Comparison of ENCODE assay signal across 21 cellular contexts in genomic region chr3:27560484-27561056, GRCh38.
DNase-seq lines count a peak whose midpoint lies in the region; ATAC-seq, FAIRE-seq and TF ChIP-seq lines count a peak whose summit lies in the region.
"Had no signal": no experiment of that assay in that cellular context is flagged by ENCODE, and none has a peak within 500 bp of the region (broad histone marks: within the 10 kb centered on the region; RNA-seq: fewer than 3 reads in every experiment).

No MANE protein-coding gene starts in this region.

- H3K4me2 ChIP-seq in IMR-90 (ENCODE audit: low read depth, low read length) = no peak overlapping the region
- H3K4me2 ChIP-seq in endothelial cell of umbilical vein (ENCODE audit: insufficient read depth, low read length) = no peak overlapping the region

- no peak for ATAC-seq in IMR-90 (ENCODE audit: low read depth)
- ATAC-seq: activated T-cell treated with anti-CD3 and anti-CD28 coated beads, Interleukin-2, amount 50 U/mL, for 72 hours had no signal

- no peak for FAIRE-seq in endothelial cell of umbilical vein (lab: Jason Lieb, UNC)
- FAIRE-seq: GM12891, H1 had no signal

- POLR2A ChIA-PET in IMR-90 (lab: Charles Lee; ENCODE audit: unreplicated experiment) = no interaction called here
- POLR2A ChIA-PET in endothelial cell of umbilical vein (lab: Charles Lee) = interaction anchor here (1.4 kb wide), 1 partner anchor 76 kb away, joined by 4 read pairs; the partner anchor contains the start of gene SLC4A7

- in situ Hi-C loops in IMR-90 (cut with MboI; ENCODE audit: low sequenced_read_pairs) = no loop called here

- H3K27me3 ChIP-seq in IMR-90 (ENCODE audit: control insufficient read depth, insufficient read depth, low read length) (no peaks in the 10 kb centered on the region), endothelial cell of umbilical vein (ENCODE audit: control insufficient read depth in 2 of 2, insufficient read depth in 2 of 2, low read length in 2 of 2) (no peaks in the 10 kb centered on the region)
- H3K27me3 ChIP-seq: esophagus squamous epithelium had no signal

- no peaks in the 10 kb centered on the region for H3K79me2 ChIP-seq in endothelial cell of umbilical vein (ENCODE audit: control insufficient read depth, insufficient read depth, low read length)

- dilution Hi-C loops in IMR-90 (cut with HindIII; ENCODE audit: low sequenced_read_pairs, unreplicated experiment) (no loop called here), endothelial cell of umbilical vein (cut with MboI; ENCODE audit: extremely low pct_ligation_motif_present, low sequenced_read_pairs) (no loop called here)

- H3K4me1 ChIP-seq in IMR-90 (ENCODE audit: control insufficient read depth, insufficient read depth, low read length) (peaks cover 9% of the 10 kb centered on the region), endothelial cell of umbilical vein (ENCODE audit: control insufficient read depth, extremely low read depth, insufficient read depth, low read length) (peaks cover 23% of the 10 kb centered on the region)

- peaks cover 12% of the 10 kb centered on the region for H3K9me1 ChIP-seq in IMR-90 (ENCODE audit: insufficient read depth, low read length)
- H3K9me1 ChIP-seq in endothelial cell of umbilical vein (replicated peaks; ENCODE audit: control insufficient read depth, extremely low read depth, insufficient read depth, low read length) = no peaks in the 10 kb centered on the region

- H2AFZ ChIP-seq in IMR-90 (replicated peaks; ENCODE audit: low read length, poor library complexity) (no peak overlapping the region), endothelial cell of umbilical vein (ENCODE audit: low read depth, low read length) (no peak overlapping the region)

- no peaks in the 10 kb centered on the region for H4K20me1 ChIP-seq in IMR-90 (ENCODE audit: insufficient read depth, low read length)
- no peaks in the 10 kb centered on the region for H4K20me1 ChIP-seq in endothelial cell of umbilical vein (replicated peaks; ENCODE audit: control insufficient read depth, extremely low read depth, insufficient read depth, low read length)

- no peak overlapping the region for H2BK20ac ChIP-seq in IMR-90 (ENCODE audit: low read depth, low read length)

- no peak overlapping the region for H2BK15ac ChIP-seq in IMR-90 (ENCODE audit: low read depth, low read length)

- BruUV-seq in IMR-90 (replicated peaks; lab: Mats Ljungman, UMichigan) (no TSS peak), endothelial cell of umbilical vein (replicated peaks; lab: Mats Ljungman, UMichigan) (no TSS peak)

- no peak for TF ChIP-seq POLR2A in IMR-90 (IDR thresholded peaks at IDR 0.05; ENCODE audit: low read depth, low read length)
- TF ChIP-seq POLR2A in endothelial cell of umbilical vein (IDR thresholded peaks at IDR 0.05; ENCODE audit: low read depth, low read length) = no peak

- H3K9me3 ChIP-seq in IMR-90 (ENCODE audit: control insufficient read depth, insufficient read depth, low read length) = no peaks in the 10 kb centered on the region
- H3K9me3 ChIP-seq in endothelial cell of umbilical vein (replicated peaks; ENCODE audit: control insufficient read depth, insufficient read depth, low read length) = no peaks in the 10 kb centered on the region
- H3K9me3 ChIP-seq: esophagus squamous epithelium had no signal

- no peak overlapping the region for H4K5ac ChIP-seq in IMR-90 (ENCODE audit: low read depth, low read length)

- no peak overlapping the region for H4K8ac ChIP-seq in IMR-90 (ENCODE audit: low read depth in 2 of 2, low read length in 2 of 2)

- DNase-seq in AML-193 (lab: John Stamatoyannopoulos, UW) = peak; percentile 96
- no peak for DNase-seq in IMR-90
- peak; percentile 21 for DNase-seq in OCI-M1 (lab: John Stamatoyannopoulos, UW)
- DNase-seq in endothelial cell of umbilical vein (ENCODE audit: low read depth, low spot score) = no peak
- no peak for DNase-seq in activated CD8-positive, alpha-beta memory T cell treated with anti-CD3 and anti-CD28 coated beads, Interleukin-2, amount 50 U/mL, for 4 hours
- DNase-seq in activated naive CD4-positive, alpha-beta T cell (lab: John Stamatoyannopoulos, UW) = no peak
- no peak for DNase-seq in NCI-H1694 (lab: John Stamatoyannopoulos, UW)
- no peak for DNase-seq in occipital lobe (lab: John Stamatoyannopoulos, UW)
- DNase-seq: activated CD4-positive, alpha-beta T cell treated with anti-CD3 and anti-CD28 coated beads for 1 hour; activated T-cell treated with anti-CD3 and anti-CD28 coated beads, Interleukin-2, amount 50 U/mL, for 72 hours; CD4-positive, alpha-beta T cell; esophagus squamous epithelium; KG1; naive B cell; NCI-H1105; NCI-H2107; NCI-H524 treated with DMSO at 0.1 percent for 48 hours; stimulated activated CD4-positive, alpha-beta T cell treated with anti-CD3 and anti-CD28 coated beads, Interleukin-15, amount 100 ng/mL, for 24 hours; substantia nigra had no signal

- no peak for TF ChIP-seq RAD21 in IMR-90 (IDR thresholded peaks at IDR 0.05; ENCODE audit: low read length)

- no peak overlapping the region for H2AK9ac ChIP-seq in IMR-90 (replicated peaks; ENCODE audit: low read depth, low read length, poor library complexity)

- H3K9ac ChIP-seq in IMR-90 (ENCODE audit: low read depth, low read length) (no peak overlapping the region), endothelial cell of umbilical vein (replicated peaks; ENCODE audit: extremely low read depth, insufficient read depth, low read length) (no peak overlapping the region)

- no peak overlapping the region; the same call in 1 of the 2 replicates for H2BK120ac ChIP-seq in IMR-90 (ENCODE audit: low read depth, low read length)

- H3K4me3 ChIP-seq in IMR-90 (ENCODE audit: insufficient read depth, low read depth, low read length) = no peak overlapping the region
- no peak overlapping the region for H3K4me3 ChIP-seq in endothelial cell of umbilical vein (replicated peaks in 1 of 3; ENCODE audit: insufficient read depth in 1 of 3, low read depth in 1 of 3, low read length in 3 of 3)
- H3K4me3 ChIP-seq: esophagus squamous epithelium had no signal

- TF ChIP-seq CTCF in IMR-90 (conservative IDR thresholded peaks at IDR 0.05; ENCODE audit: low read depth, low read length) (no peak), endothelial cell of umbilical vein (IDR thresholded peaks at IDR 0.05; ENCODE audit: extremely low read depth in 1 of 2, insufficient read depth in 1 of 2, low read depth in 1 of 2, low read length in 2 of 2) (no peak)

- CTCF ChIA-PET in IMR-90 (lab: Yijun Ruan, JAX) (no interaction called here), endothelial cell of umbilical vein (lab: Charles Lee) (interaction anchor here (0.6 to 2.5 kb wide), 3 partner anchors 30 to 120 kb away, joined by 3 to 13 read pairs (median 10); no protein-coding TSS in a partner anchor)

- no peak overlapping the region for H3K18ac ChIP-seq in IMR-90 (ENCODE audit: low read depth, low read length)

- H3K14ac ChIP-seq in IMR-90 (replicated peaks; ENCODE audit: low read depth, low read length) = no peak overlapping the region

- H4K91ac ChIP-seq in IMR-90 (ENCODE audit: insufficient read depth, low read depth, low read length) = no peak overlapping the region

- H3K56ac ChIP-seq in IMR-90 (ENCODE audit: extremely low read depth, insufficient read depth, low read length) = no peak overlapping the region

- H3K36me3 ChIP-seq in IMR-90 (ENCODE audit: control insufficient read depth, insufficient read depth, low read length) (no peaks in the 10 kb centered on the region), endothelial cell of umbilical vein (ENCODE audit: control insufficient read depth in 2 of 2, extremely low read depth in 1 of 2, insufficient read depth in 2 of 2, low read length in 2 of 2) (no peaks in the 10 kb centered on the region)
- H3K36me3 ChIP-seq: esophagus squamous epithelium had no signal

- intact Hi-C loops in IMR-90 (cut with micrococcal nuclease) (no loop called here), endothelial cell of umbilical vein (cut with micrococcal nuclease) (no loop called here)

- H2BK5ac ChIP-seq in IMR-90 (ENCODE audit: low read depth, low read length, poor library complexity, severe bottlenecking) = no peak overlapping the region

- WGBS in IMR-90 (ENCODE audit: extremely low coverage in 2 of 2, insufficient read length in 1 of 2), 2 experiments = no CpG with 5 or more reads among the region's 11 CpGs

- no peak overlapping the region for H2AK5ac ChIP-seq in IMR-90 (ENCODE audit: low read depth, low read length)

- H3K79me1 ChIP-seq in IMR-90 (ENCODE audit: low read depth in 1 of 2, low read length in 2 of 2) = peaks cover 0 to 5% of the 10 kb centered on the region in 2 experiments; a peak in 1 of 4 replicates

- H3K23ac ChIP-seq in IMR-90 (ENCODE audit: low read depth, low read length) = no peak overlapping the region

- H3K27ac ChIP-seq in IMR-90 (ENCODE audit: insufficient read depth, low read length) (no peak overlapping the region), endothelial cell of umbilical vein (ENCODE audit: insufficient read depth, low read depth, low read length) (peak overlapping the region; percentile 76)
- H3K27ac ChIP-seq: esophagus squamous epithelium had no signal

- H3K4ac ChIP-seq in IMR-90 (ENCODE audit: low read depth, low read length) = no peak overlapping the region

TF ChIP-seq in IMR-90, 13 proteins besides CTCF, POLR2A, EP300 and RAD21:
- no peak for TF ChIP-seq SMC3 (IDR thresholded peaks at IDR 0.05; ENCODE audit: low read depth, low read length)
- TF ChIP-seq CEBPB (IDR thresholded peaks at IDR 0.05; ENCODE audit: low read depth, low read length) = peak; percentile 48; the same call in 1 of the 2 replicates
- TF ChIP-seq NFE2L2 (IDR thresholded peaks at IDR 0.05; ENCODE audit: low read depth, low read length) = no peak
- TF ChIP-seq MAZ (IDR thresholded peaks at IDR 0.05; ENCODE audit: borderline replicate concordance, low read depth, low read length) = no peak
- no peak for TF ChIP-seq BHLHE40 (IDR thresholded peaks at IDR 0.05; ENCODE audit: low read depth, low read length)
- no peak for TF ChIP-seq MXI1 (IDR thresholded peaks at IDR 0.05; ENCODE audit: borderline replicate concordance, low read depth, low read length)

TF ChIP-seq in endothelial cell of umbilical vein, 7 proteins besides CTCF, POLR2A, EP300 and RAD21:
- TF ChIP-seq FOS (IDR thresholded peaks at IDR 0.05; ENCODE audit: borderline replicate concordance, insufficient read depth, low read length) = no peak
- no peak for TF ChIP-seq GATA2 (IDR thresholded peaks at IDR 0.05; ENCODE audit: insufficient read depth, insufficient read length, low read depth, low read length)
- TF ChIP-seq EZH2 (IDR thresholded peaks at IDR 0.05; ENCODE audit: borderline replicate concordance, low read depth, low read length, severe bottlenecking) = no peak
- TF ChIP-seq MYC (IDR thresholded peaks at IDR 0.05; ENCODE audit: low read depth, low read length) = no peak
- no peak for TF ChIP-seq JUN (IDR thresholded peaks at IDR 0.05; ENCODE audit: borderline replicate concordance, insufficient read depth, insufficient read length, low read depth)
- no peak for TF ChIP-seq MAX (IDR thresholded peaks at IDR 0.05; ENCODE audit: insufficient read depth, insufficient read length)
- TF ChIP-seq POLR2AphosphoS5 (IDR thresholded peaks at IDR 0.05; ENCODE audit: insufficient read depth, low read depth, low read length) = no peak

Comparison
In these comparisons a context has a peak if more than half of its experiments do, and no peak if none do; other contexts are left out.
1. DNase-seq: peak in AML-193 (2 of 2) and OCI-M1 (single experiment); none in IMR-90 (single experiment), endothelial cell of umbilical vein (single experiment), activated CD8-positive, alpha-beta memory T cell treated with anti-CD3 and anti-CD28 coated beads, Interleukin-2, amount 50 U/mL, for 4 hours (single experiment), activated naive CD4-positive, alpha-beta T cell (0 of 4), NCI-H1694 (single experiment) and occipital lobe (single experiment).